Comparison of ENCODE assay signal across 8 cellular contexts in the genomic region with DNA sequence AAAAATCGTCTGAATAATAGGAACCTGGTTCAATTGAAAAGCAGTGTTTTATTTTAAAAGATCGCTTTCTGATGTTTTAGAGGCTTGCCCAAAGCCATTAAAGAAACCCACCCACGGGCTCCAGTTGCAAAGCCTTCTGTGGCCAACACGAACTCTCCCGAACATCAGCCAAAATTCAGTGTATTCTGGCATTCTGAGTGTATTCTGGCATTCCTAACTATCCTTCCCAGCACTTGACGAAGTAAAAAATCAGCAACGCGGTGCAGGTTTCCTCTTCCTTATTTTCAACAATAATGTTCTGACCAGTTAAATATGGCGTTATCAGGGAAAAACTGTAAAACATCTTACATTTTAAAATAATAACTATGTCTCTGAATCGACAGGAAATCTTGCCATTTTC. TPM values are rescaled to one million over a fixed set of nuclear protein-coding genes. Genes with fewer than 3 reads are reported as not detected.
A peak's percentile ranks its signal among the peaks of the same experiment; 100 is the strongest.
DNase-seq lines count a peak whose midpoint lies in the region; ATAC-seq and TF ChIP-seq lines count a peak whose summit lies in the region.

No MANE protein-coding gene starts in this region.

- peak overlapping the region; percentile 65 for H2AFZ ChIP-seq in neuronal stem cell (ENCODE audit: low read length)

- H2BK15ac ChIP-seq in neuronal stem cell (ENCODE audit: low read length), result no peak overlapping the region

- H3K27me3 Mint-ChIP-seq in CD4-positive, CD25-positive, alpha-beta regulatory T cell, result peaks cover 38% of the 10 kb centered on the region

- H3K4me1 Mint-ChIP-seq in CD4-positive, CD25-positive, alpha-beta regulatory T cell, result peaks cover 0 to 18% (median 8%) of the 10 kb centered on the region in 4 donors

- peaks cover 0 to 2% (median 0%) of the 10 kb centered on the region in 7 donors for H3K9me3 Mint-ChIP-seq in CD4-positive, CD25-positive, alpha-beta regulatory T cell

- no peak overlapping the region for H2BK120ac ChIP-seq in neuronal stem cell (ENCODE audit: low read depth, low read length)

- no peak overlapping the region for H4K8ac ChIP-seq in neuronal stem cell (ENCODE audit: low read depth, low read length)

- H3K4me3 ChIP-seq in CD4-positive, CD25-positive, alpha-beta regulatory T cell (ENCODE audit: low read depth, low read length), result peak overlapping the region; percentile 69
- peak overlapping the region; percentile 39 for H3K4me3 ChIP-seq in SJSA1
- peak overlapping the region; percentile 37 to 75 (median 57) for H3K4me3 ChIP-seq in esophagus squamous epithelium
- H3K4me3 ChIP-seq in neuronal stem cell (ENCODE audit: low read length in 2 of 2), result peak overlapping the region in 1 of 2 donors; percentile 46

- peak overlapping the region in 1 of 3 donors; percentile 64 for H3K27ac Mint-ChIP-seq in CD4-positive, CD25-positive, alpha-beta regulatory T cell

- H3K4me3 Mint-ChIP-seq in CD4-positive, CD25-positive, alpha-beta regulatory T cell, result peak overlapping the region; percentile 3 to 85 (median 76)

- H3K4me1 ChIP-seq in CD4-positive, CD25-positive, alpha-beta regulatory T cell (ENCODE audit: control insufficient read depth, insufficient read depth, low read length, poor library complexity, severe bottlenecking), result peaks cover 6% of the 10 kb centered on the region
- H3K4me1 ChIP-seq in SJSA1 (replicated peaks), result peaks cover 61% of the 10 kb centered on the region
- H3K4me1 ChIP-seq in esophagus squamous epithelium, result peaks cover 5 to 97% (median 39%) of the 10 kb centered on the region in 3 donors
- peaks cover 47 to 62% of the 10 kb centered on the region in 2 donors for H3K4me1 ChIP-seq in neuronal stem cell (ENCODE audit: control insufficient read depth in 2 of 2, insufficient read depth in 1 of 2, low read depth in 1 of 2, low read length in 2 of 2)

- H3K79me1 ChIP-seq in neuronal stem cell (ENCODE audit: low read depth, low read length), result peaks cover 14% of the 10 kb centered on the region

- H3K36me3 ChIP-seq in CD4-positive, CD25-positive, alpha-beta regulatory T cell (ENCODE audit: control insufficient read depth, insufficient read depth, low read length), result no peaks in the 10 kb centered on the region
- H3K36me3 ChIP-seq in SJSA1 (no peaks in the 10 kb centered on the region), esophagus squamous epithelium (no peaks in the 10 kb centered on the region), neuronal stem cell (replicated peaks in 1 of 2; ENCODE audit: control insufficient read depth in 2 of 2, insufficient read depth in 2 of 2, low read length in 2 of 2) (peaks cover 2 to 7% of the 10 kb centered on the region in 2 donors)

- intact Hi-C loops in esophagus squamous epithelium (cut with DNase I), result no loop called here

- ATAC-seq in CD4-positive, CD25-positive, alpha-beta regulatory T cell (ENCODE audit: low read depth in 2 of 2), result no peak
- ATAC-seq in GM21381 (IDR thresholded peaks at IDR 0.05; ENCODE audit: unreplicated experiment) (no peak), GM21786 (IDR thresholded peaks at IDR 0.05; ENCODE audit: unreplicated experiment) (no peak), HG03439 (IDR thresholded peaks at IDR 0.05; ENCODE audit: unreplicated experiment) (no peak)

- no peak for DNase-seq in CD4-positive, CD25-positive, alpha-beta regulatory T cell
- DNase-seq in SJSA1 (ENCODE audit: low read depth in 1 of 2, low spot score in 2 of 2) (no peak), esophagus squamous epithelium (lab: John Stamatoyannopoulos, UW) (no peak), neuronal stem cell (ENCODE audit: low spot score) (no peak), AG08395 (ENCODE audit: low spot score) (no peak)

- H3K14ac ChIP-seq in neuronal stem cell (ENCODE audit: low read length), result no peak overlapping the region

- 9 to 11% methylated on average over 10 of the region's 10 CpGs for WGBS in esophagus squamous epithelium, 2 donors
- no CpG with 5 or more reads among the region's 10 CpGs for WGBS in neuronal stem cell (ENCODE audit: extremely low coverage in 2 of 2, insufficient read length in 2 of 2, insufficient replicate concordance in 1 of 2), 2 donors

- H2AK5ac ChIP-seq in neuronal stem cell (ENCODE audit: low read depth, low read length), result no peak overlapping the region

- peak overlapping the region; percentile 84 for H3K4me2 ChIP-seq in neuronal stem cell (ENCODE audit: insufficient read depth, low read length, poor library complexity, severe bottlenecking)

- H3K9ac ChIP-seq in neuronal stem cell (ENCODE audit: low read depth, low read length, poor library complexity), result no peak overlapping the region

- H3K9me3 ChIP-seq in CD4-positive, CD25-positive, alpha-beta regulatory T cell (ENCODE audit: control insufficient read depth in 2 of 2, low read length in 2 of 2), result no peaks in the 10 kb centered on the region
- H3K9me3 ChIP-seq in SJSA1 (replicated peaks) (no peaks in the 10 kb centered on the region), esophagus squamous epithelium (no peaks in the 10 kb centered on the region), neuronal stem cell (replicated peaks in 1 of 2; ENCODE audit: control insufficient read depth in 2 of 2, insufficient read depth in 1 of 2, low read depth in 1 of 2, low read length in 2 of 2) (peaks cover 0 to 3% of the 10 kb centered on the region in 2 donors)

- H2BK12ac ChIP-seq in neuronal stem cell (ENCODE audit: low read length), result no peak overlapping the region

- H3K23ac ChIP-seq in neuronal stem cell (ENCODE audit: low read depth, low read length, poor library complexity), result no peak overlapping the region

- no peak for TF ChIP-seq POLR2A in esophagus squamous epithelium (IDR thresholded peaks at IDR 0.05)

- no peak overlapping the region for H3K18ac ChIP-seq in neuronal stem cell (ENCODE audit: low read length)

- no peak overlapping the region for H4K91ac ChIP-seq in neuronal stem cell (ENCODE audit: low read depth, low read length, poor library complexity)

- H3K36me3 Mint-ChIP-seq in CD4-positive, CD25-positive, alpha-beta regulatory T cell, result no peaks in the 10 kb centered on the region

- H2BK5ac ChIP-seq in neuronal stem cell (ENCODE audit: low read length), result no peak overlapping the region

- no peaks in the 10 kb centered on the region for H3K27me3 ChIP-seq in CD4-positive, CD25-positive, alpha-beta regulatory T cell (ENCODE audit: control insufficient read depth, insufficient read depth, low read length)
- H3K27me3 ChIP-seq in SJSA1 (replicated peaks), result no peaks in the 10 kb centered on the region
- no peaks in the 10 kb centered on the region for H3K27me3 ChIP-seq in esophagus squamous epithelium
- H3K27me3 ChIP-seq in neuronal stem cell (ENCODE audit: control insufficient read depth in 3 of 3, insufficient read depth in 3 of 3, low read depth in 1 of 3, low read length in 3 of 3), result no peaks in the 10 kb centered on the region

- H3K4ac ChIP-seq in neuronal stem cell (ENCODE audit: low read length), result no peak overlapping the region

- TF ChIP-seq CTCF in esophagus squamous epithelium (IDR thresholded peaks at IDR 0.05), result no peak

- H3K27ac ChIP-seq in CD4-positive, CD25-positive, alpha-beta regulatory T cell (ENCODE audit: insufficient read depth, low read length, poor library complexity, severe bottlenecking), result no peak overlapping the region
- H3K27ac ChIP-seq in SJSA1, result peak overlapping the region; percentile 88
- H3K27ac ChIP-seq in esophagus squamous epithelium, result peak overlapping the region; percentile 71 to 91 (median 86)
- peak overlapping the region; percentile 14 for H3K27ac ChIP-seq in neuronal stem cell (replicated peaks; ENCODE audit: low read length)

RNA-seq across cellular contexts. Expression of gene ZNF516, which starts 44.6 kb away (rescaled TPM):
- total RNA-seq in CD4-positive, CD25-positive, alpha-beta regulatory T cell, result 9.9 TPM
- polyA plus RNA-seq in CD4-positive, CD25-positive, alpha-beta regulatory T cell, result under 1 TPM in 3 of 4 donors, not detected in 1; 0.26 to 0.74 (median 0.39) TPM
- total RNA-seq in SJSA1 (2014; rRNA removed; shearing (Covaris generic)), result 9.0 and 17.4 TPM in 2 replicates
- total RNA-seq in esophagus squamous epithelium, result 10 to 100 TPM; 18.0 to 23.9 (median 19.2) TPM
- polyA plus RNA-seq in neuronal stem cell (2013, experiment 1 of 2), result 40.4 TPM
- polyA plus RNA-seq in neuronal stem cell (2013, experiment 2 of 2), result 42.5 TPM
